In the genomic region with DNA sequence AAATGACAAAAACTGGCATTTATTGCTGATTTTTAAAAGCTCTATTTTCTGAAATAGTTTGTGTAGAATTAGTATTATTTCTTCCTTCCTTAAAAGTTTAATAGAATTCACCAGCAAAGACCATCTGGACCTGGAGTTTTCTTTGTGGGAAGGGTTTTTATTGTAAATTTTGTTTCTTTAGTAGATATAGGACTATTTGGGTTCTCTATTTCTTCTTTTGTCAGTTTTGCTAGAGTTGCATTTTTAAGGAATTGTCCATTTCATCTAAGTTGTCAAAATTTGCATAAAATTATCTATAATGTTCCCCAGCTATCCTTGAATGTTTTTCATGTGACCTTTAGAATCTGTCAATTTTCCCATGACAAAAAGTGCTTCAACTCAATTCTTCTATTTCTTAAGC, we compare ENCODE assay signal across 33 cellular contexts.
"Had no signal": no experiment of that assay in that cellular context is flagged by ENCODE, and none has a peak within 500 bp of the region (broad histone marks: within the 10 kb centered on the region; RNA-seq: fewer than 3 reads in every experiment).

No MANE protein-coding gene starts in this region.

- H3K27me3 ChIP-seq: adrenal gland, ascending aorta, body of pancreas, brain microvascular endothelial cell, breast epithelium had no signal

- ATAC-seq: activated naive CD4-positive, alpha-beta T cell treated with anti-CD3 and anti-CD28 coated beads, Interleukin-2, amount 50 U/mL, for 72 hours; activated naive CD8-positive, alpha-beta T cell treated with anti-CD3 and anti-CD28 coated beads, Interleukin-2, amount 50 U/mL, for 24 hours; activated T-cell treated with anti-CD3 and anti-CD28 coated beads, Interleukin-2, amount 50 U/mL, for 4 hours; activated T-cell treated with anti-CD3 and anti-CD28 coated beads, Interleukin-2, amount 50 U/mL, for 72 hours; activated T-helper 17 cell treated with anti-CD3 and anti-CD28 coated beads, Interleukin-2, amount 50 U/mL, for 72 hours; body of pancreas had no signal

- FAIRE-seq: astrocyte, bronchial epithelial cell had no signal

- H3K4me3 ChIP-seq: adrenal gland, ascending aorta, body of pancreas, breast epithelium, cardiac muscle cell had no signal

- H3K36me3 ChIP-seq: adrenal gland, ascending aorta, brain microvascular endothelial cell, breast epithelium, cardiac muscle cell had no signal

- DNase-seq: activated effector memory CD4-positive, alpha-beta T cell treated with anti-CD3 and anti-CD28 coated beads, Interleukin-2, amount 50 U/mL, for 16 hours; activated effector memory CD4-positive, alpha-beta T cell treated with Interleukin-2 at 50 U/mL for 16 hours; activated gamma-delta T cell; activated gamma-delta T cell treated with Interleukin-2 at 50 U/mL for 16 hours; activated naive CD4-positive, alpha-beta T cell; activated naive CD4-positive, alpha-beta T cell treated with anti-CD3 and anti-CD28 coated beads for 36 hours; activated naive CD4-positive, alpha-beta T cell treated with anti-CD3 and anti-CD28 coated beads, Interleukin-2, amount 10 ng/mL, durations not matched to agents 7 days and 5 days; activated naive CD4-positive, alpha-beta T cell treated with anti-CD3 and anti-CD28 coated beads, Interleukin-2, amount 50 U/mL, for 16 hours; activated naive CD4-positive, alpha-beta T cell treated with Interleukin-2 at 50 U/mL for 16 hours; activated naive CD8-positive, alpha-beta T cell treated with anti-CD3 and anti-CD28 coated beads for 36 hours; activated naive CD8-positive, alpha-beta T cell treated with anti-CD3 and anti-CD28 coated beads, Interleukin-2, amount 10 ng/mL, durations not matched to agents 7 days and 5 days; activated naive CD8-positive, alpha-beta T cell treated with anti-CD3 and anti-CD28 coated beads, Interleukin-2, amount 50 U/mL, for 24 hours; activated T-cell treated with anti-CD3 and anti-CD28 coated beads, Interleukin-2, amount 50 U/mL, for 24 hours; activated T-cell treated with anti-CD3 and anti-CD28 coated beads, Interleukin-2, amount 50 U/mL, for 4 hours; activated T-cell treated with anti-CD3 and anti-CD28 coated beads, Interleukin-2, amount 50 U/mL, for 48 hours; activated T-cell treated with anti-CD3 and anti-CD28 coated beads, Interleukin-2, amount 50 U/mL, for 72 hours; adrenal gland; amniotic stem cell; amygdala; anterior cingulate cortex; aorta; body of pancreas; brain microvascular endothelial cell; caudate nucleus; central memory CD4-positive, alpha-beta T cell; cerebellar nuclear complex had no signal

- H3K27ac ChIP-seq: adrenal gland, ascending aorta, body of pancreas, brain microvascular endothelial cell, breast epithelium, cardiac muscle cell had no signal

- H3K9me3 ChIP-seq: body of pancreas had no signal

- H3K4me1 ChIP-seq: adrenal gland, ascending aorta, body of pancreas, breast epithelium had no signal
